ENCODE assay signal across 8 cellular contexts in genomic region chr7:30510124-30511074, GRCh38. TPM values are rescaled to one million over a fixed set of nuclear protein-coding genes. Genes with fewer than 3 reads are reported as not detected.
A peak's percentile ranks its signal among the peaks of the same experiment; 100 is the strongest.
DNase-seq lines count a peak whose midpoint lies in the region; ATAC-seq, FAIRE-seq and TF ChIP-seq lines count a peak whose summit lies in the region.

No MANE protein-coding gene starts in this region.

- H3K4me3 ChIP-seq in fibroblast of the aortic adventitia (ENCODE audit: low read depth, low read length): no peak overlapping the region
- no peak overlapping the region for H3K4me3 ChIP-seq in prostate gland

- ATAC-seq in GM19324 (IDR thresholded peaks at IDR 0.05; ENCODE audit: low FRiP score, unreplicated experiment): no peak

- H3K27me3 ChIP-seq in prostate gland (replicated peaks; ENCODE audit: insufficient read depth): no peaks in the 10 kb centered on the region

- TF ChIP-seq CTCF in fibroblast of the aortic adventitia (IDR thresholded peaks at IDR 0.05; ENCODE audit: insufficient read depth, low read length) (peak; percentile 89), prostate gland (IDR thresholded peaks at IDR 0.05) (peak in 3 of 4 experiments; percentile 66 to 79 (median 75))

- no peaks in the 10 kb centered on the region for H3K4me1 ChIP-seq in prostate gland (replicated peaks)

- no peak overlapping the region for H3K27ac ChIP-seq in prostate gland

- H3K36me3 ChIP-seq in prostate gland: no peaks in the 10 kb centered on the region

- WGBS in prostate gland: 74% methylated on average over 4 of the region's 4 CpGs

- intact Hi-C loops in prostate gland (cut with DNase I): no loop called here

- DNase-seq in Ammon's horn (ENCODE audit: low spot score) (peak; percentile 54), GM12891 (ENCODE audit: insufficient read length, low spot score) (no peak), M059J (ENCODE audit: low read depth) (peak; percentile 40), fibroblast of the aortic adventitia (ENCODE audit: low read depth) (peak; percentile 68), prostate gland (ENCODE audit: low spot score) (no peak), GM19240 (ENCODE audit: insufficient read length, low spot score) (no peak)
- DNase-seq in activated CD4-positive, alpha-beta T cell treated with anti-CD3 and anti-CD28 coated beads for 48 hours: peak; percentile 49

- TF ChIP-seq POLR2A in GM12891 (IDR thresholded peaks at IDR 0.05; ENCODE audit: low read depth, low read length) (no peak), prostate gland (IDR thresholded peaks at IDR 0.05) (no peak)

- FAIRE-seq in GM12891 (lab: Jason Lieb, UNC): peak; percentile 70

- H3K9me3 ChIP-seq in prostate gland: no peaks in the 10 kb centered on the region

TF ChIP-seq in GM12891, 5 proteins besides CTCF, POLR2A, EP300 and RAD21:
- TF ChIP-seq POU2F2 (IDR thresholded peaks at IDR 0.05; ENCODE audit: low read depth, low read length): no peak
- TF ChIP-seq PAX5 (IDR thresholded peaks at IDR 0.05; ENCODE audit: insufficient read depth, low read length, severe bottlenecking): no peak
- TF ChIP-seq TAF1 (IDR thresholded peaks at IDR 0.05; ENCODE audit: low read depth, low read length): no peak

RNA-seq across cellular contexts. Expression of gene GGCT, which starts 5.8 kb away (rescaled TPM):
- 58.6 TPM for polyA plus RNA-seq in GM12891 (2012; ENCODE audit: low read depth, missing spikeins)
- total RNA-seq in M059J (2014; rRNA removed; shearing (Covaris generic)): 42.7 and 68.0 TPM in 2 replicates
- 27.3 and 47.8 TPM in 2 replicates for total RNA-seq in fibroblast of the aortic adventitia (ENCODE audit: low replicate concordance)
- total RNA-seq in prostate gland: 10 to 100 TPM; 14.7 to 54.0 TPM

RNA-seq across cellular contexts. Expression of gene NOD1, which starts 31.8 kb away (rescaled TPM):
- 5.7 TPM for polyA plus RNA-seq in GM12891 (2012; ENCODE audit: low read depth, missing spikeins)
- 1.3 and 4.6 TPM in 2 replicates for total RNA-seq in M059J (2014; rRNA removed; shearing (Covaris generic))
- total RNA-seq in fibroblast of the aortic adventitia (ENCODE audit: low replicate concordance) (7.5 and 14.8 TPM in 2 replicates), prostate gland (10 to 100 TPM in 1 of 2 donors, 1 to 10 TPM in 1; 3.5 to 12.3 TPM)

Comparison
In these comparisons a context has a peak if more than half of its experiments do, and no peak if none do; other contexts are left out.
1. DNase-seq: peak in Ammon's horn (single experiment), M059J (single experiment), activated CD4-positive, alpha-beta T cell treated with anti-CD3 and anti-CD28 coated beads for 48 hours (single experiment) and fibroblast of the aortic adventitia (single experiment); none in GM12891 (single experiment), prostate gland (single experiment) and GM19240 (single experiment).